8 cellular contexts compared by ENCODE assay signal in genomic region chr18:23586249-23587196, GRCh38. TPM values are rescaled to one million over a fixed set of nuclear protein-coding genes. Genes with fewer than 3 reads are reported as not detected.
DNase-seq lines count a peak whose midpoint lies in the region; ATAC-seq and TF ChIP-seq lines count a peak whose summit lies in the region.

TSS of gene NPC1 (minus strand) at chr18:23586506. CDS start at chr18:23586343, 163 bp downstream.

- peak within 1 kb of the TSS; percentile 72 to 80 for H3K4me3 ChIP-seq in left lung

- DNase-seq in C1 segment of cervical spinal cord (lab: John Stamatoyannopoulos, UW), result peak; percentile 70 to 97 (median 91)
- DNase-seq in GM19240 (ENCODE audit: insufficient read length, low spot score), result peak; percentile 83
- peak; percentile 74 for DNase-seq in NCI-H526 treated with DMSO at 0.1 percent for 48 hours (lab: John Stamatoyannopoulos, UW)
- DNase-seq in activated CD4-positive, alpha-beta T cell treated with anti-CD3 and anti-CD28 coated beads, Interleukin-2, amount 10 ng/mL, durations not matched to agents 7 days and 5 days, result peak; percentile 93
- DNase-seq in cortex of kidney (lab: John Stamatoyannopoulos, UW), result peak; percentile 36
- peak; percentile 94 to 99 for DNase-seq in left lung
- peak; percentile 90 to 92 for DNase-seq in stimulated activated CD4-positive, alpha-beta T cell treated with anti-CD3 and anti-CD28 coated beads, Interleukin-2, amount 100 ng/mL, for 48 hours

- H3K4me1 ChIP-seq in left lung, result peaks cover 7 to 49% of the 10 kb centered on the region in 2 donors

- POLR2A ChIA-PET in activated CD4-positive, alpha-beta T cell treated with anti-CD3 and anti-CD28 coated beads, Interleukin-2, amount 10 ng/mL, durations not matched to agents 7 days and 5 days (lab: Charles Lee), result no interaction called here

- no peaks in the 10 kb centered on the region for H3K36me3 ChIP-seq in left lung

- H3K4me3 Mint-ChIP-seq in activated CD4-positive, alpha-beta T cell treated with anti-CD3 and anti-CD28 coated beads, Interleukin-2, amount 10 ng/mL, durations not matched to agents 7 days and 5 days, result peak within 1 kb of the TSS; percentile 93

- intact Hi-C loops in left lung (cut with DNase I), result no loop called here

- H3K9me3 ChIP-seq in left lung, result no peaks in the 10 kb centered on the region

- ATAC-seq in HG03460 (IDR thresholded peaks at IDR 0.05; ENCODE audit: unreplicated experiment) (peak; percentile 89), left lung (peak; percentile 94)

- no peaks in the 10 kb centered on the region for H3K27me3 ChIP-seq in left lung

- CTCF ChIA-PET in activated CD4-positive, alpha-beta T cell treated with anti-CD3 and anti-CD28 coated beads, Interleukin-2, amount 10 ng/mL, durations not matched to agents 7 days and 5 days (lab: Charles Lee), result interaction anchor here (0.7 to 2.3 kb wide), 12 partner anchors 10 to 457 kb away, joined by 3 to 9 read pairs (median 6); no protein-coding TSS in a partner anchor

- TF ChIP-seq CTCF in left lung (IDR thresholded peaks at IDR 0.05), result peak; percentile 98 to 99

- H3K36me3 Mint-ChIP-seq in activated CD4-positive, alpha-beta T cell treated with anti-CD3 and anti-CD28 coated beads, Interleukin-2, amount 10 ng/mL, durations not matched to agents 7 days and 5 days (ENCODE audit: low read depth), result peaks cover 15% of the 10 kb centered on the region

- H3K27me3 Mint-ChIP-seq in activated CD4-positive, alpha-beta T cell treated with anti-CD3 and anti-CD28 coated beads, Interleukin-2, amount 10 ng/mL, durations not matched to agents 7 days and 5 days, result peaks cover 4% of the 10 kb centered on the region

- peaks cover 43% of the 10 kb centered on the region for H3K4me1 Mint-ChIP-seq in activated CD4-positive, alpha-beta T cell treated with anti-CD3 and anti-CD28 coated beads, Interleukin-2, amount 10 ng/mL, durations not matched to agents 7 days and 5 days

- H3K27ac ChIP-seq in left lung, result peak within 1 kb of the TSS; percentile 99

- H3K9me3 Mint-ChIP-seq in activated CD4-positive, alpha-beta T cell treated with anti-CD3 and anti-CD28 coated beads, Interleukin-2, amount 10 ng/mL, durations not matched to agents 7 days and 5 days, result no peaks in the 10 kb centered on the region

- H3K27ac Mint-ChIP-seq in activated CD4-positive, alpha-beta T cell treated with anti-CD3 and anti-CD28 coated beads, Interleukin-2, amount 10 ng/mL, durations not matched to agents 7 days and 5 days, result peak within 1 kb of the TSS; percentile 94

RNA-seq across cellular contexts. Expression of gene NPC1, which starts in this region (rescaled TPM):
- total RNA-seq in activated CD4-positive, alpha-beta T cell treated with anti-CD3 and anti-CD28 coated beads, Interleukin-2, amount 10 ng/mL, durations not matched to agents 7 days and 5 days, result 10 to 100 TPM; 33.8 to 37.3 TPM
- total RNA-seq in left lung, result 100 to 1,000 TPM; 103 to 138 TPM

Comparison
In these comparisons a context has a peak if more than half of its experiments do, and no peak if none do; other contexts are left out.
1. Peak in every context shown above with its lines: DNase-seq, ATAC-seq, H3K4me3 ChIP-seq and H3K27ac ChIP-seq.
2. DNase-seq: peak in every context shown above with its lines; median percentile 96 in left lung; 93 in activated CD4-positive, alpha-beta T cell treated with anti-CD3 and anti-CD28 coated beads, Interleukin-2, amount 10 ng/mL, durations not matched to agents 7 days and 5 days; 91 in C1 segment of cervical spinal cord; 91 in stimulated activated CD4-positive, alpha-beta T cell treated with anti-CD3 and anti-CD28 coated beads, Interleukin-2, amount 100 ng/mL, for 48 hours; 83 in GM19240; 74 in NCI-H526 treated with DMSO at 0.1 percent for 48 hours; 36 in cortex of kidney.